Comparison of ENCODE assay signal across 8 cellular contexts in the genomic region with DNA sequence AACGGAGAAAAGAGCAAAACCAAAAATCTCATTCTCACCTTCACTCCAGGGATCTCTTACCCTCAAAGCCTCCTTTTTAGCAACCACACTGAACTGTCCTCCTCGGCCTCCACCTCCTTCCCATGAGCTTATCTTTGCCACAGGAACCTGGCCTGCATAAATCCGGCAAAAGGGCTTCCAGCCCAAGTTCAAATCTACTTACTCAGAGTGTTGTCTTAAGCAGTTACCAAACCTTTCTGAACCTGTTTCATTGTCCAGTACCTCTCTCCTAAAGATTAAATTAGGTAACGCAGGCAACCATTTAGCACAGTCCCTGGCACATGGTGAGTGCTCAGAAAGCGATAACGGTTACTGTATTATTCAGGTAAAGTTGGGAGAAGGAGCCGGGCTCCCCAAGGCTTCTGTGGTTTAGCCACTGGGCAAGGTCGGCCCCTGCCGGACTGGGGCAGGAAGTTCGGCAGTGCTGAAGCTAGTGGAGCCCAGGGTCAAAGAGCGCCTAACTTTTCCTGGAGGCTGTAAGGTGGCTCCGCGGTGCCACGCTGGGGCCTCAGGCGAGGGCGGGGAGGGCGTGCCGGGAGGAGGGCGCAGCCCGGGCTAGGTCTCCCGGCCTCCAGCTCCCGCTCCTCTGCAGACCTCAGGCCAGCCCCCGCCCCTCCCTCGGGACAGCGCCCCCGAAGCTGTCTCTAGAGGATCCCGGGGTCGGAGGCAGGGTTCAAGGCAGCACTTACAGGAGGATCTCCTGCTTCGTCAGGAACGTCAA.
A peak's percentile ranks its signal among the peaks of the same experiment; 100 is the strongest.
DNase-seq lines count a peak whose midpoint lies in the region; ATAC-seq and TF ChIP-seq lines count a peak whose summit lies in the region.

No MANE protein-coding gene starts in this region.

- peaks cover 60% of the 10 kb centered on the region for H3K4me1 ChIP-seq in muscle layer of colon (ENCODE audit: insufficient read depth, low read length)

- TF ChIP-seq CTCF in NB4 (IDR thresholded peaks at IDR 0.05; ENCODE audit: low read depth, low read length) (peak; percentile 21), epithelial cell of esophagus (IDR thresholded peaks at IDR 0.05; ENCODE audit: insufficient read depth, low read depth, low read length, missing control alignments) (peak; percentile 52)

- peak overlapping the region; percentile 59 for H3K27ac ChIP-seq in muscle layer of colon (ENCODE audit: low read depth, low read length)

- no peak for TF ChIP-seq POLR2A in NB4 (IDR thresholded peaks at IDR 0.05; ENCODE audit: extremely low read depth, insufficient read length)

- no peaks in the 10 kb centered on the region for H3K27me3 ChIP-seq in muscle layer of colon (ENCODE audit: control insufficient read depth in 1 of 2, insufficient read depth in 2 of 2, low read length in 2 of 2)

- H3K4me3 ChIP-seq in NB4 (ENCODE audit: low read depth, low read length) (peak overlapping the region; percentile 96), epithelial cell of esophagus (ENCODE audit: low read length) (peak overlapping the region; percentile 74), muscle layer of colon (ENCODE audit: low read depth in 1 of 2, low read length in 2 of 2) (peak overlapping the region; percentile 53 to 84)

- H3K36me3 ChIP-seq in muscle layer of colon (ENCODE audit: insufficient read depth, low read length): peaks cover 33% of the 10 kb centered on the region

- H3K9ac ChIP-seq in muscle layer of colon (ENCODE audit: low read length): peak overlapping the region; percentile 84

- peak; percentile 27 for ATAC-seq in HG02610 (IDR thresholded peaks at IDR 0.05; ENCODE audit: unreplicated experiment)
- peak; percentile 62 for ATAC-seq in stimulated activated naive CD8-positive, alpha-beta T cell treated with anti-CD3 and anti-CD28 coated beads, Interleukin-15, Interleukin-2, amounts not matched to agents 100 U/mL and 50 U/mL, for 24 hours

- DNase-seq in NCI-H2171 treated with DMSO at 0.1 percent for 48 hours (lab: John Stamatoyannopoulos, UW) (peak; percentile 32), NCI-H2171 (lab: John Stamatoyannopoulos, UW) (no peak), NB4 (ENCODE audit: low read depth) (peak; percentile 86), epithelial cell of esophagus (ENCODE audit: low read depth) (peak; percentile 62)
- DNase-seq in activated CD4-positive, alpha-beta T cell treated with anti-CD3 and anti-CD28 coated beads, Interleukin-2, amount 50 U/mL, for 48 hours: peak; percentile 77 to 80
- peak; percentile 77 for DNase-seq in stimulated activated naive CD8-positive, alpha-beta T cell treated with anti-CD3 and anti-CD28 coated beads, Interleukin-15, Interleukin-2, amounts not matched to agents 100 U/mL and 50 U/mL, for 24 hours

- no peaks in the 10 kb centered on the region for H3K9me3 ChIP-seq in muscle layer of colon (ENCODE audit: low read length)
